ENCODE assay signal across 1 cellular context in the genomic region with DNA sequence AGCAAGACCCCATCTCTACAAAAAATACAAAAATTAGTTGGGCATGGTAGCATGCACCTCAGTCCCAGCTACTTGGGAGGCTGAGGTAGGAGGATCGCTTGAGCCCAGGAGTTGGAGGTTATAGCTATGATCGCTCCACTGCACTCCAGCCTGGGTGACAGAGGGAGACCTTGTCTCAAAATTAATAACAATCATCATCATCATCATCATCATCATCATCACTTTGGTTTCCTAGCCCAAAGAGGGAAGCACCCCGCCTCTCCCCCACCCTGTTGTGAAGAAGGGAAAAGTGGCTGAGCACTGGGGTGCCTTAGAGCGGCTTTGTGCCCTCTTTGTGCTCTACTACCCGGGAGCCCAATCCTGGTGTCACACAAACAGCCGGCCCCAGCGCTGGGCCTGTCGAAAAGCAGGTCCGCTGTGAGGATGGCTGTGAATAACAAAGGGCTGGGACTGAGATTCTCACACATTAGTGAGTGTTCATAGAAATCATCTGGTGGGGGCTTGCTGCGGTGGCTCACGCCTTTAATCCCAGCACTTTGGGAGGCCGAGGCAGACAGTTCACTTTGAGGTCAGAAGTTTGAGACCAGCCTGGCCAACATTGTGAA.
TF ChIP-seq lines count a peak whose summit lies in the region.

No MANE protein-coding gene starts in this region.

TF ChIP-seq in GM23338, 12 proteins besides CTCF, POLR2A, EP300 and RAD21 (continued from another document):
- TF ChIP-seq, protein P1, sequence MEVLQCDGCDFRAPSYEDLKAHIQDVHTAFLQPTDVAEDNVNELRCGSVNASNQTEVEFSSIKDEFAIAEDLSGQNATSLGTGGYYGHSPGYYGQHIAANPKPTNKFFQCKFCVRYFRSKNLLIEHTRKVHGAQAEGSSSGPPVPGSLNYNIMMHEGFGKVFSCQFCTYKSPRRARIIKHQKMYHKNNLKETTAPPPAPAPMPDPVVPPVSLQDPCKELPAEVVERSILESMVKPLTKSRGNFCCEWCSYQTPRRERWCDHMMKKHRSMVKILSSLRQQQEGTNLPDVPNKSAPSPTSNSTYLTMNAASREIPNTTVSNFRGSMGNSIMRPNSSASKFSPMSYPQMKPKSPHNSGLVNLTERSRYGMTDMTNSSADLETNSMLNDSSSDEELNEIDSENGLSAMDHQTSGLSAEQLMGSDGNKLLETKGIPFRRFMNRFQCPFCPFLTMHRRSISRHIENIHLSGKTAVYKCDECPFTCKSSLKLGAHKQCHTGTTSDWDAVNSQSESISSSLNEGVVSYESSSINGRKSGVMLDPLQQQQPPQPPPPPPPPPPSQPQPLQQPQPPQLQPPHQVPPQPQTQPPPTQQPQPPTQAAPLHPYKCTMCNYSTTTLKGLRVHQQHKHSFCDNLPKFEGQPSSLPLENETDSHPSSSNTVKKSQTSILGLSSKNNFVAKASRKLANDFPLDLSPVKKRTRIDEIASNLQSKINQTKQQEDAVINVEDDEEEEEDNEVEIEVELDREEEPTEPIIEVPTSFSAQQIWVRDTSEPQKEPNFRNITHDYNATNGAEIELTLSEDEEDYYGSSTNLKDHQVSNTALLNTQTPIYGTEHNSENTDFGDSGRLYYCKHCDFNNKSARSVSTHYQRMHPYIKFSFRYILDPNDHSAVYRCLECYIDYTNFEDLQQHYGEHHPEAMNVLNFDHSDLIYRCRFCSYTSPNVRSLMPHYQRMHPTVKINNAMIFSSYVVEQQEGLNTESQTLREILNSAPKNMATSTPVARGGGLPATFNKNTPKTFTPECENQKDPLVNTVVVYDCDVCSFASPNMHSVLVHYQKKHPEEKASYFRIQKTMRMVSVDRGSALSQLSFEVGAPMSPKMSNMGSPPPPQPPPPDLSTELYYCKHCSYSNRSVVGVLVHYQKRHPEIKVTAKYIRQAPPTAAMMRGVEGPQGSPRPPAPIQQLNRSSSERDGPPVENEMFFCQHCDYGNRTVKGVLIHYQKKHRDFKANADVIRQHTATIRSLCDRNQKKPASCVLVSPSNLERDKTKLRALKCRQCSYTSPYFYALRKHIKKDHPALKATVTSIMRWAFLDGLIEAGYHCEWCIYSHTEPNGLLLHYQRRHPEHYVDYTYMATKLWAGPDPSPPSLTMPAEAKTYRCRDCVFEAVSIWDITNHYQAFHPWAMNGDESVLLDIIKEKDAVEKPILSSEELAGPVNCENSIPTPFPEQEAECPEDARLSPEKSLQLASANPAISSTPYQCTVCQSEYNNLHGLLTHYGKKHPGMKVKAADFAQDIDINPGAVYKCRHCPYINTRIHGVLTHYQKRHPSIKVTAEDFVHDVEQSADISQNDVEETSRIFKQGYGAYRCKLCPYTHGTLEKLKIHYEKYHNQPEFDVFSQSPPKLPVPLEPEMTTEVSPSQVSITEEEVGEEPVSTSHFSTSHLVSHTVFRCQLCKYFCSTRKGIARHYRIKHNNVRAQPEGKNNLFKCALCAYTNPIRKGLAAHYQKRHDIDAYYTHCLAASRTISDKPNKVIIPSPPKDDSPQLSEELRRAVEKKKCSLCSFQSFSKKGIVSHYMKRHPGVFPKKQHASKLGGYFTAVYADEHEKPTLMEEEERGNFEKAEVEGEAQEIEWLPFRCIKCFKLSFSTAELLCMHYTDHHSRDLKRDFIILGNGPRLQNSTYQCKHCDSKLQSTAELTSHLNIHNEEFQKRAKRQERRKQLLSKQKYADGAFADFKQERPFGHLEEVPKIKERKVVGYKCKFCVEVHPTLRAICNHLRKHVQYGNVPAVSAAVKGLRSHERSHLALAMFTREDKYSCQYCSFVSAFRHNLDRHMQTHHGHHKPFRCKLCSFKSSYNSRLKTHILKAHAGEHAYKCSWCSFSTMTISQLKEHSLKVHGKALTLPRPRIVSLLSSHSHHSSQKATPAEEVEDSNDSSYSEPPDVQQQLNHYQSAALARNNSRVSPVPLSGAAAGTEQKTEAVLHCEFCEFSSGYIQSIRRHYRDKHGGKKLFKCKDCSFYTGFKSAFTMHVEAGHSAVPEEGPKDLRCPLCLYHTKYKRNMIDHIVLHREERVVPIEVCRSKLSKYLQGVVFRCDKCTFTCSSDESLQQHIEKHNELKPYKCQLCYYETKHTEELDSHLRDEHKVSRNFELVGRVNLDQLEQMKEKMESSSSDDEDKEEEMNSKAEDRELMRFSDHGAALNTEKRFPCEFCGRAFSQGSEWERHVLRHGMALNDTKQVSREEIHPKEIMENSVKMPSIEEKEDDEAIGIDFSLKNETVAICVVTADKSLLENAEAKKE (CRISPR knock-in tag; IDR thresholded peaks at IDR 0.05), result no peak
- TF ChIP-seq CREB1 (CRISPR knock-in tag; IDR thresholded peaks at IDR 0.05; ENCODE audit: low read depth), result no peak
